2 cellular contexts compared by ENCODE assay signal in the genomic region with DNA sequence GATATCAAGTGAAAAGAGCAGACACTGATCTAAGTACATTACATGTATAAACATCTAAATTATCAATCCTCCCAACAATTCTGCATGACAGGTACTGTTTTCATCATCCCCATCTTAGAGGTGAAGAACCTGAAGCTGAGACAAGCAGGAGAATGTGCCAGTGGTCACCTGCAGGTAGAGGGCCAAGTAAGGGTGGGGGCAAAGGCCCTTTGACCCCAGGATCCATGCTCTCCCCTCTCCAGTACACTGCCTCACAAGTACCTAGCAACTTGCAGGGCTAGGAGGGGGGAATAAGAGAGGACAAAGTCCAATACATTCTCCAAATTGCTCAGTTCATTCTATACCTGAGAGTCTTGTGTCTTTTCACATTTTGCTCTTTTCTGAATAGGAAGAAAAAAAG.
TF ChIP-seq lines count a peak whose summit lies in the region.

No MANE protein-coding gene starts in this region.

TF ChIP-seq in A549, 52 proteins besides CTCF, POLR2A, EP300 and RAD21:
- TF ChIP-seq MYC (IDR thresholded peaks at IDR 0.05; ENCODE audit: borderline replicate concordance, low read length) (no peak), TP53 (CRISPR knock-in tag; IDR thresholded peaks at IDR 0.05) (no peak), PHF8 (IDR thresholded peaks at IDR 0.05; ENCODE audit: borderline replicate concordance, low read depth) (no peak), POLR2AphosphoS2 (conservative IDR thresholded peaks at IDR 0.05; ENCODE audit: low read length) (peak; percentile 64; the same call in 1 of the 2 replicates), HOXB13 (CRISPR knock-in tag; IDR thresholded peaks at IDR 0.05; ENCODE audit: low read depth) (no peak), ZSCAN20 (CRISPR knock-in tag; IDR thresholded peaks at IDR 0.05) (no peak)
- TF ChIP-seq, protein P1, sequence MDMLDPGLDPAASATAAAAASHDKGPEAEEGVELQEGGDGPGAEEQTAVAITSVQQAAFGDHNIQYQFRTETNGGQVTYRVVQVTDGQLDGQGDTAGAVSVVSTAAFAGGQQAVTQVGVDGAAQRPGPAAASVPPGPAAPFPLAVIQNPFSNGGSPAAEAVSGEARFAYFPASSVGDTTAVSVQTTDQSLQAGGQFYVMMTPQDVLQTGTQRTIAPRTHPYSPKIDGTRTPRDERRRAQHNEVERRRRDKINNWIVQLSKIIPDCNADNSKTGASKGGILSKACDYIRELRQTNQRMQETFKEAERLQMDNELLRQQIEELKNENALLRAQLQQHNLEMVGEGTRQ (IDR thresholded peaks at IDR 0.05) = no peak
- TF ChIP-seq, protein P2, sequence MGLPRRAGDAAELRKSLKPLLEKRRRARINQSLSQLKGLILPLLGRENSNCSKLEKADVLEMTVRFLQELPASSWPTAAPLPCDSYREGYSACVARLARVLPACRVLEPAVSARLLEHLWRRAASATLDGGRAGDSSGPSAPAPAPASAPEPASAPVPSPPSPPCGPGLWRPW (IDR thresholded peaks at IDR 0.05) = no peak

TF ChIP-seq in K562, 482 proteins besides CTCF, POLR2A, EP300 and RAD21:
- TF ChIP-seq ZNF561 (CRISPR knock-in tag; conservative IDR thresholded peaks at IDR 0.05) (no peak), TEAD1 (CRISPR knock-in tag; IDR thresholded peaks at IDR 0.05) (no peak), POLR2AphosphoS5 (IDR thresholded peaks at IDR 0.05; ENCODE audit: control insufficient read depth, insufficient read depth, low read depth, low read length) (peak; percentile 34; the same call in 1 of the 2 replicates), FOXJ2 (tag; IDR thresholded peaks at IDR 0.05) (no peak)
- TF ChIP-seq, protein P3, sequence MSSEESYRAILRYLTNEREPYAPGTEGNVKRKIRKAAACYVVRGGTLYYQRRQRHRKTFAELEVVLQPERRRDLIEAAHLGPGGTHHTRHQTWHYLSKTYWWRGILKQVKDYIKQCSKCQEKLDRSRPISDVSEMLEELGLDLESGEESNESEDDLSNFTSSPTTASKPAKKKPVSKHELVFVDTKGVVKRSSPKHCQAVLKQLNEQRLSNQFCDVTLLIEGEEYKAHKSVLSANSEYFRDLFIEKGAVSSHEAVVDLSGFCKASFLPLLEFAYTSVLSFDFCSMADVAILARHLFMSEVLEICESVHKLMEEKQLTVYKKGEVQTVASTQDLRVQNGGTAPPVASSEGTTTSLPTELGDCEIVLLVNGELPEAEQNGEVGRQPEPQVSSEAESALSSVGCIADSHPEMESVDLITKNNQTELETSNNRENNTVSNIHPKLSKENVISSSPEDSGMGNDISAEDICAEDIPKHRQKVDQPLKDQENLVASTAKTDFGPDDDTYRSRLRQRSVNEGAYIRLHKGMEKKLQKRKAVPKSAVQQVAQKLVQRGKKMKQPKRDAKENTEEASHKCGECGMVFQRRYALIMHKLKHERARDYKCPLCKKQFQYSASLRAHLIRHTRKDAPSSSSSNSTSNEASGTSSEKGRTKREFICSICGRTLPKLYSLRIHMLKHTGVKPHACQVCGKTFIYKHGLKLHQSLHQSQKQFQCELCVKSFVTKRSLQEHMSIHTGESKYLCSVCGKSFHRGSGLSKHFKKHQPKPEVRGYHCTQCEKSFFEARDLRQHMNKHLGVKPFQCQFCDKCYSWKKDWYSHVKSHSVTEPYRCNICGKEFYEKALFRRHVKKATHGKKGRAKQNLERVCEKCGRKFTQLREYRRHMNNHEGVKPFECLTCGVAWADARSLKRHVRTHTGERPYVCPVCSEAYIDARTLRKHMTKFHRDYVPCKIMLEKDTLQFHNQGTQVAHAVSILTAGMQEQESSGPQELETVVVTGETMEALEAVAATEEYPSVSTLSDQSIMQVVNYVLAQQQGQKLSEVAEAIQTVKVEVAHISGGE (CRISPR knock-in tag; IDR thresholded peaks at IDR 0.05) = no peak
